2 cellular contexts compared by ENCODE assay signal in genomic region chr1:174135200-174135599, GRCh38.
TF ChIP-seq lines count a peak whose summit lies in the region.

No MANE protein-coding gene starts in this region.

TF ChIP-seq in IMR-90, 13 proteins besides CTCF, POLR2A, EP300 and RAD21:
- TF ChIP-seq RFX5 (IDR thresholded peaks at IDR 0.05; ENCODE audit: low read depth, low read length) (no peak), NFE2L2 (IDR thresholded peaks at IDR 0.05; ENCODE audit: low read depth, low read length) (no peak), MXI1 (IDR thresholded peaks at IDR 0.05; ENCODE audit: borderline replicate concordance, low read depth, low read length) (no peak), SMC3 (IDR thresholded peaks at IDR 0.05; ENCODE audit: low read depth, low read length) (no peak), CHD1 (IDR thresholded peaks at IDR 0.05; ENCODE audit: low read depth, low read length) (no peak), FOS (IDR thresholded peaks at IDR 0.05; ENCODE audit: low read depth, low read length) (no peak), CEBPB (IDR thresholded peaks at IDR 0.05; ENCODE audit: low read depth, low read length) (no peak)

TF ChIP-seq in K562, 482 proteins besides CTCF, POLR2A, EP300 and RAD21:
- TF ChIP-seq, protein P1, sequence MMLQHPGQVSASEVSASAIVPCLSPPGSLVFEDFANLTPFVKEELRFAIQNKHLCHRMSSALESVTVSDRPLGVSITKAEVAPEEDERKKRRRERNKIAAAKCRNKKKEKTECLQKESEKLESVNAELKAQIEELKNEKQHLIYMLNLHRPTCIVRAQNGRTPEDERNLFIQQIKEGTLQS (IDR thresholded peaks at IDR 0.05) = 0 out of 2 replicates have a peak, but pooled peaks have one; percentile 24
- TF ChIP-seq, protein P1 (CRISPR knock-in tag; conservative IDR thresholded peaks at IDR 0.05) = no peak
- no peak for TF ChIP-seq MTA3 (IDR thresholded peaks at IDR 0.05; ENCODE audit: borderline replicate concordance)
- TF ChIP-seq C11orf30 (IDR thresholded peaks at IDR 0.05; ENCODE audit: low read depth) = 0 out of 2 replicates have a peak, but pooled peaks have one; percentile 3
